Comparison of ENCODE assay signal across 8 cellular contexts in genomic region chr18:3869848-3870247, GRCh38.
DNase-seq lines count a peak whose midpoint lies in the region; ATAC-seq and TF ChIP-seq lines count a peak whose summit lies in the region.

No MANE protein-coding gene starts in this region.

- no peaks in the 10 kb centered on the region for H3K27me3 ChIP-seq in thoracic aorta (replicated peaks; ENCODE audit: insufficient read depth)

- peak; percentile 26 for ATAC-seq in thoracic aorta (ENCODE audit: insufficient number of reproducible peaks, low FRiP score, low read depth)
- no peak for ATAC-seq in stimulated activated memory B cell treated with anti-CD40 and anti-IgM and Interleukin-4, amounts not matched to agents 10 μg/mL and 1 μg/mL and 100 μg/mL, for 72 hours
- no peak for ATAC-seq in omental fat pad (ENCODE audit: low FRiP score)

- no peak overlapping the region for H3K4me3 Mint-ChIP-seq in glutamatergic neuron (ENCODE audit: unreplicated experiment)
- no peak overlapping the region for H3K4me3 Mint-ChIP-seq in stimulated activated memory B cell treated with anti-CD40 and anti-IgM and Interleukin-4, amounts not matched to agents 10 μg/mL and 1 μg/mL and 100 μg/mL, for 72 hours

- H3K36me3 ChIP-seq in SK-N-MC (ENCODE audit: insufficient read depth, low read length) (no peaks in the 10 kb centered on the region), thoracic aorta (no peaks in the 10 kb centered on the region)

- H3K27ac Mint-ChIP-seq in glutamatergic neuron (ENCODE audit: unreplicated experiment) = no peak overlapping the region
- H3K27ac Mint-ChIP-seq in stimulated activated memory B cell treated with anti-CD40 and anti-IgM and Interleukin-4, amounts not matched to agents 10 μg/mL and 1 μg/mL and 100 μg/mL, for 72 hours = no peak overlapping the region

- peak; percentile 54 for DNase-seq in DMS114 treated with DMSO at 0.1 percent for 48 hours (lab: John Stamatoyannopoulos, UW; ENCODE audit: unreplicated experiment)
- DNase-seq in LNCaP clone FGC (ENCODE audit: low read depth) = peak; percentile 22
- DNase-seq in SK-N-MC (ENCODE audit: low read depth, low spot score) = peak; percentile 66
- no peak for DNase-seq in glutamatergic neuron
- DNase-seq in thoracic aorta (ENCODE audit: low spot score) = no peak
- no peak for DNase-seq in omental fat pad (ENCODE audit: low spot score)
- DNase-seq in posterior vena cava (ENCODE audit: low spot score) = no peak

- H3K36me3 Mint-ChIP-seq in glutamatergic neuron (ENCODE audit: unreplicated experiment) = no peaks in the 10 kb centered on the region
- no peaks in the 10 kb centered on the region for H3K36me3 Mint-ChIP-seq in stimulated activated memory B cell treated with anti-CD40 and anti-IgM and Interleukin-4, amounts not matched to agents 10 μg/mL and 1 μg/mL and 100 μg/mL, for 72 hours

- H3K9me3 ChIP-seq in SK-N-MC (ENCODE audit: low read depth, low read length) = no peaks in the 10 kb centered on the region
- H3K9me3 ChIP-seq in thoracic aorta = no peaks in the 10 kb centered on the region

- H3K27ac ChIP-seq in SK-N-MC = peak overlapping the region; percentile 98
- no peak overlapping the region for H3K27ac ChIP-seq in thoracic aorta

- no peak overlapping the region for H3K4me3 ChIP-seq in LNCaP clone FGC (ENCODE audit: low read depth, low read length)
- no peak overlapping the region for H3K4me3 ChIP-seq in SK-N-MC
- no peak overlapping the region for H3K4me3 ChIP-seq in thoracic aorta

- no peaks in the 10 kb centered on the region for H3K27me3 Mint-ChIP-seq in glutamatergic neuron (ENCODE audit: unreplicated experiment)
- peaks cover 24% of the 10 kb centered on the region for H3K27me3 Mint-ChIP-seq in stimulated activated memory B cell treated with anti-CD40 and anti-IgM and Interleukin-4, amounts not matched to agents 10 μg/mL and 1 μg/mL and 100 μg/mL, for 72 hours

- no peak overlapping the region for H3K9ac ChIP-seq in SK-N-MC (ENCODE audit: insufficient read length)

- H3K4me1 Mint-ChIP-seq in glutamatergic neuron (ENCODE audit: low read depth, unreplicated experiment) = peaks cover 9% of the 10 kb centered on the region
- peaks cover 8% of the 10 kb centered on the region for H3K4me1 Mint-ChIP-seq in stimulated activated memory B cell treated with anti-CD40 and anti-IgM and Interleukin-4, amounts not matched to agents 10 μg/mL and 1 μg/mL and 100 μg/mL, for 72 hours

- H3K4me1 ChIP-seq in thoracic aorta (ENCODE audit: control insufficient read depth in 1 of 2, low read depth in 2 of 2) = peaks cover 6 to 24% of the 10 kb centered on the region in 2 donors

- peak; percentile 64 for TF ChIP-seq CTCF in LNCaP clone FGC (IDR thresholded peaks at IDR 0.05; ENCODE audit: control insufficient read depth, extremely low read depth, insufficient read depth)
- TF ChIP-seq CTCF in glutamatergic neuron (IDR thresholded peaks at IDR 0.05; ENCODE audit: partially characterized antibody, unreplicated experiment) = peak; percentile 26
- TF ChIP-seq CTCF in thoracic aorta (IDR thresholded peaks at IDR 0.05) = peak; percentile 27
- no peak for TF ChIP-seq CTCF in omental fat pad (IDR thresholded peaks at IDR 0.05)

- intact Hi-C loops in posterior vena cava (cut with DNase I) = no loop called here

- H3K9me3 Mint-ChIP-seq in glutamatergic neuron (ENCODE audit: unreplicated experiment) = no peaks in the 10 kb centered on the region
- H3K9me3 Mint-ChIP-seq in stimulated activated memory B cell treated with anti-CD40 and anti-IgM and Interleukin-4, amounts not matched to agents 10 μg/mL and 1 μg/mL and 100 μg/mL, for 72 hours = no peaks in the 10 kb centered on the region

Comparison
In these comparisons a context has a peak if more than half of its experiments do, and no peak if none do; other contexts are left out.
1. DNase-seq: peak in DMS114 treated with DMSO at 0.1 percent for 48 hours (single experiment), LNCaP clone FGC (single experiment) and SK-N-MC (single experiment); none in glutamatergic neuron (single experiment), thoracic aorta (single experiment), omental fat pad (single experiment) and posterior vena cava (single experiment).
2. CTCF ChIP-seq: peak in LNCaP clone FGC (single experiment), glutamatergic neuron (single experiment) and thoracic aorta (single experiment); none in omental fat pad (0 of 3).